ENCODE assay signal across 8 cellular contexts in genomic region chr9:129886226-129887174, GRCh38. TPM values are rescaled to one million over a fixed set of nuclear protein-coding genes. Genes with fewer than 3 reads are reported as not detected.
A peak's percentile ranks its signal among the peaks of the same experiment; 100 is the strongest.
DNase-seq lines count a peak whose midpoint lies in the region; ATAC-seq and TF ChIP-seq lines count a peak whose summit lies in the region.

No MANE protein-coding gene starts in this region.

- CTCF ChIA-PET in A673 (lab: Charles Lee) = no interaction called here
- CTCF ChIA-PET in activated naive CD4-positive, alpha-beta T cell treated with anti-CD3 and anti-CD28 coated beads, Interleukin-2, amount 10 ng/mL, durations not matched to agents 7 days and 5 days (lab: Charles Lee) = interaction anchor here (0.6 to 5.0 kb wide), 17 partner anchors 13 to 215 kb away, joined by 3 to 27 read pairs (median 4); partner anchors contain the start of gene GPR107
- CTCF ChIA-PET in HEK293T (lab: Yijun Ruan, JAX) = interaction anchor here (0.7 kb wide), 1 partner anchor 140 kb away, joined by 3 read pairs; no protein-coding TSS in a partner anchor

- ATAC-seq in left lung (peak; percentile 2), GM19463 (IDR thresholded peaks at IDR 0.05; ENCODE audit: unreplicated experiment) (no peak)

- no peaks in the 10 kb centered on the region for H3K27me3 ChIP-seq in A673 (replicated peaks; ENCODE audit: insufficient read depth, low read depth, low read length, poor library complexity)
- no peaks in the 10 kb centered on the region for H3K27me3 ChIP-seq in KMS-11 (ENCODE audit: insufficient read depth, low read depth)
- H3K27me3 ChIP-seq in left lung = no peaks in the 10 kb centered on the region
- H3K27me3 ChIP-seq in stomach smooth muscle (ENCODE audit: control insufficient read depth in 1 of 2, insufficient read depth in 2 of 2, low read length in 2 of 2) = no peaks in the 10 kb centered on the region

- H3K9me3 Mint-ChIP-seq in activated naive CD4-positive, alpha-beta T cell treated with anti-CD3 and anti-CD28 coated beads, Interleukin-2, amount 10 ng/mL, durations not matched to agents 7 days and 5 days = no peaks in the 10 kb centered on the region

- peaks cover 84% of the 10 kb centered on the region for H3K4me1 Mint-ChIP-seq in activated naive CD4-positive, alpha-beta T cell treated with anti-CD3 and anti-CD28 coated beads, Interleukin-2, amount 10 ng/mL, durations not matched to agents 7 days and 5 days

- TF ChIP-seq CTCF in A673 (conservative IDR thresholded peaks at IDR 0.05; ENCODE audit: low read depth, low read length) (no peak), KMS-11 (conservative IDR thresholded peaks at IDR 0.05; ENCODE audit: low read depth, low read length) (no peak), left lung (IDR thresholded peaks at IDR 0.05) (no peak)

- H3K27ac Mint-ChIP-seq in activated naive CD4-positive, alpha-beta T cell treated with anti-CD3 and anti-CD28 coated beads, Interleukin-2, amount 10 ng/mL, durations not matched to agents 7 days and 5 days = peak overlapping the region; percentile 99

- BruUV-seq in A673 (replicated peaks; lab: Mats Ljungman, UMichigan) = no TSS peak

- H3K4me3 ChIP-seq in A673 (ENCODE audit: low read depth, low read length, poor library complexity, severe bottlenecking) (no peak overlapping the region), KMS-11 (IDR thresholded peaks at IDR 0.05; ENCODE audit: insufficient read depth, low read depth, low read length) (no peak overlapping the region), left lung (peak overlapping the region; percentile 16 to 48), stomach smooth muscle (ENCODE audit: low read length in 2 of 2) (no peak overlapping the region)

- H3K79me2 ChIP-seq in KMS-11 (ENCODE audit: insufficient read depth, low read depth) = peaks cover 6% of the 10 kb centered on the region; the same call in 1 of the 2 replicates

- H3K36me3 ChIP-seq in A673 (ENCODE audit: insufficient read depth, low read length, poor library complexity, severe bottlenecking) (peaks cover 38% of the 10 kb centered on the region), KMS-11 (ENCODE audit: insufficient read depth) (no peaks in the 10 kb centered on the region), left lung (peaks cover 0 to 4% of the 10 kb centered on the region in 2 donors), stomach smooth muscle (ENCODE audit: control insufficient read depth in 2 of 2, insufficient read depth in 2 of 2, low read length in 2 of 2) (peaks cover 24% of the 10 kb centered on the region in 2 donors)

- peak overlapping the region; percentile 79 for H3K4me3 Mint-ChIP-seq in activated naive CD4-positive, alpha-beta T cell treated with anti-CD3 and anti-CD28 coated beads, Interleukin-2, amount 10 ng/mL, durations not matched to agents 7 days and 5 days

- peak overlapping the region; percentile 100 for H3K4me2 ChIP-seq in KMS-11

- peak overlapping the region; percentile 77 for H3K27ac ChIP-seq in A673 (ENCODE audit: low read depth, low read length, poor library complexity, severe bottlenecking)
- H3K27ac ChIP-seq in KMS-11 = peak overlapping the region; percentile 92
- peak overlapping the region; percentile 75 to 96 for H3K27ac ChIP-seq in left lung
- peak overlapping the region; percentile 62 for H3K27ac ChIP-seq in stomach smooth muscle (ENCODE audit: low read length)

- no peak for DNase-seq in A673 (ENCODE audit: low spot score)
- DNase-seq in activated naive CD4-positive, alpha-beta T cell treated with anti-CD3 and anti-CD28 coated beads, Interleukin-2, amount 10 ng/mL, durations not matched to agents 7 days and 5 days = peak; percentile 71
- no peak for DNase-seq in left lung
- DNase-seq in NCI-H82 (lab: John Stamatoyannopoulos, UW) = no peak
- no peak for DNase-seq in HEK293T (ENCODE audit: extremely low spot score)

- no peaks in the 10 kb centered on the region for H4K20me1 ChIP-seq in KMS-11 (ENCODE audit: insufficient read depth)

- POLR2A ChIA-PET in A673 (lab: Charles Lee; ENCODE audit: low non-redundant PET) (interaction anchor here (0.6 kb wide), 1 partner anchor 1404 kb away, joined by 3 read pairs; no protein-coding TSS in a partner anchor), HEK293T (lab: Yijun Ruan, JAX) (interaction anchor here (0.9 to 1.4 kb wide), 3 partner anchors 8 to 167 kb away, joined by 4 to 5 read pairs (median 4); partner anchors contain the start of genes FNBP1 and GPR107)

- no peaks in the 10 kb centered on the region for H3K9me3 ChIP-seq in A673 (ENCODE audit: low read depth, low read length, poor library complexity, severe bottlenecking)
- no peaks in the 10 kb centered on the region for H3K9me3 ChIP-seq in left lung
- no peaks in the 10 kb centered on the region for H3K9me3 ChIP-seq in stomach smooth muscle (ENCODE audit: control insufficient read depth in 2 of 2, low read length in 2 of 2)

- H3K27me3 Mint-ChIP-seq in activated naive CD4-positive, alpha-beta T cell treated with anti-CD3 and anti-CD28 coated beads, Interleukin-2, amount 10 ng/mL, durations not matched to agents 7 days and 5 days = no peaks in the 10 kb centered on the region

- H3K4me1 ChIP-seq in A673 (ENCODE audit: insufficient read depth, low read length, poor library complexity, severe bottlenecking) (peaks cover 62% of the 10 kb centered on the region), KMS-11 (ENCODE audit: low read depth, poor library complexity, severe bottlenecking) (peaks cover 44% of the 10 kb centered on the region), left lung (peaks cover 5 to 78% of the 10 kb centered on the region in 2 donors), stomach smooth muscle (ENCODE audit: control insufficient read depth, insufficient read depth, low read length) (peaks cover 46% of the 10 kb centered on the region)

- intact Hi-C loops in A673 (cut with micrococcal nuclease; ENCODE audit: unreplicated experiment) (no loop called here), left lung (cut with DNase I) (loop anchor here in 1 of 2 donors (10.0 kb wide), 1 partner anchor 158 kb away; the partner anchor contains the start of gene FNBP1)

- peak overlapping the region; percentile 10; the same call in 1 of the 2 replicates for H2AFZ ChIP-seq in KMS-11 (ENCODE audit: low read depth)

- peaks cover 44% of the 10 kb centered on the region for H3K36me3 Mint-ChIP-seq in activated naive CD4-positive, alpha-beta T cell treated with anti-CD3 and anti-CD28 coated beads, Interleukin-2, amount 10 ng/mL, durations not matched to agents 7 days and 5 days

- peak overlapping the region; percentile 82 for H3K9ac ChIP-seq in KMS-11
- H3K9ac ChIP-seq in stomach smooth muscle (ENCODE audit: low read length in 2 of 2) = no peak overlapping the region

TF ChIP-seq in HEK293T, 16 proteins besides CTCF, POLR2A, EP300 and RAD21:
- no peak for TF ChIP-seq SUZ12 (IDR thresholded peaks at IDR 0.05)
- no peak for TF ChIP-seq BHLHE40 (IDR thresholded peaks at IDR 0.05; ENCODE audit: borderline replicate concordance)
- no peak for TF ChIP-seq ZNF384 (IDR thresholded peaks at IDR 0.05)
- TF ChIP-seq, protein P1, sequence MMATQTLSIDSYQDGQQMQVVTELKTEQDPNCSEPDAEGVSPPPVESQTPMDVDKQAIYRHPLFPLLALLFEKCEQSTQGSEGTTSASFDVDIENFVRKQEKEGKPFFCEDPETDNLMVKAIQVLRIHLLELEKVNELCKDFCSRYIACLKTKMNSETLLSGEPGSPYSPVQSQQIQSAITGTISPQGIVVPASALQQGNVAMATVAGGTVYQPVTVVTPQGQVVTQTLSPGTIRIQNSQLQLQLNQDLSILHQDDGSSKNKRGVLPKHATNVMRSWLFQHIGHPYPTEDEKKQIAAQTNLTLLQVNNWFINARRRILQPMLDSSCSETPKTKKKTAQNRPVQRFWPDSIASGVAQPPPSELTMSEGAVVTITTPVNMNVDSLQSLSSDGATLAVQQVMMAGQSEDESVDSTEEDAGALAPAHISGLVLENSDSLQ (IDR thresholded peaks at IDR 0.05) = no peak
- no peak for TF ChIP-seq HDGF (IDR thresholded peaks at IDR 0.05; ENCODE audit: borderline replicate concordance)
- no peak for TF ChIP-seq TARDBP (IDR thresholded peaks at IDR 0.05)
- no peak for TF ChIP-seq FOXK2 (IDR thresholded peaks at IDR 0.05)
- no peak for TF ChIP-seq CTBP1 (IDR thresholded peaks at IDR 0.05; ENCODE audit: borderline replicate concordance)
- no peak for TF ChIP-seq NFRKB (IDR thresholded peaks at IDR 0.05)
- no peak for TF ChIP-seq L3MBTL2 (conservative IDR thresholded peaks at IDR 0.05)

RNA-seq across cellular contexts. Expression of gene USP20, which starts 51.2 kb away (rescaled TPM):
- 17.1 and 21.0 TPM in 2 replicates for total RNA-seq in A673 (2021)
- 10 to 100 TPM; 21.0 to 22.9 TPM for total RNA-seq in left lung

RNA-seq across cellular contexts. Expression of gene C9orf78, which starts 51.4 kb away (rescaled TPM):
- total RNA-seq in A673 (2021) = 52.6 and 60.4 TPM in 2 replicates
- total RNA-seq in left lung = 10 to 100 TPM; 30.1 to 31.8 TPM

Comparison
In these comparisons a context has a peak if more than half of its experiments do, and no peak if none do; other contexts are left out.
1. H3K4me3 ChIP-seq: peak in left lung (2 of 2); none in A673 (single experiment), KMS-11 (single experiment) and stomach smooth muscle (0 of 2).
2. Peak in every context shown above with its lines, with median percentiles within 50 percentile points of each other: H3K27ac ChIP-seq.